8 cellular contexts compared by ENCODE assay signal in genomic region chr6:5135783-5136376, GRCh38. TPM values are rescaled to one million over a fixed set of nuclear protein-coding genes. Genes with fewer than 3 reads are reported as not detected.
A peak's percentile ranks its signal among the peaks of the same experiment; 100 is the strongest.
DNase-seq lines count a peak whose midpoint lies in the region; ATAC-seq and TF ChIP-seq lines count a peak whose summit lies in the region.

No MANE protein-coding gene starts in this region.

- peaks cover 0 to 7% (median 3%) of the 10 kb centered on the region in 4 donors for H3K4me1 Mint-ChIP-seq in CD4-positive, alpha-beta memory T cell
- H3K4me1 Mint-ChIP-seq in HFFc6 (ENCODE audit: low read depth), result no peaks in the 10 kb centered on the region
- no peaks in the 10 kb centered on the region for H3K4me1 Mint-ChIP-seq in stimulated activated naive CD8-positive, alpha-beta T cell treated with anti-CD3 and anti-CD28 coated beads, Interleukin-15, amount 100 ng/mL, for 72 hours

- no peaks in the 10 kb centered on the region for H3K27me3 ChIP-seq in CD4-positive, alpha-beta memory T cell (ENCODE audit: insufficient read depth, low read length)
- H3K27me3 ChIP-seq in adrenal gland (no peaks in the 10 kb centered on the region), right lobe of liver (no peaks in the 10 kb centered on the region)

- intact Hi-C loops in CD4-positive, alpha-beta memory T cell (cut with micrococcal nuclease), result loop anchor here (2.0 kb wide), 1 partner anchor 167 kb away; no protein-coding TSS in a partner anchor
- intact Hi-C loops in adrenal gland (cut with DNase I) (no loop called here), right lobe of liver (cut with DNase I) (no loop called here)

- no peak for TF ChIP-seq POLR2A in adrenal gland (IDR thresholded peaks at IDR 0.05)
- no peak for TF ChIP-seq POLR2A in right lobe of liver (IDR thresholded peaks at IDR 0.05)

- H3K27ac Mint-ChIP-seq in CD4-positive, alpha-beta memory T cell, result peak overlapping the region in 1 of 7 donors; percentile 6
- no peak overlapping the region for H3K27ac Mint-ChIP-seq in HFFc6
- no peak overlapping the region for H3K27ac Mint-ChIP-seq in stimulated activated naive CD8-positive, alpha-beta T cell treated with anti-CD3 and anti-CD28 coated beads, Interleukin-15, amount 100 ng/mL, for 72 hours

- H3K4me3 Mint-ChIP-seq in CD4-positive, alpha-beta memory T cell, result no peak overlapping the region
- H3K4me3 Mint-ChIP-seq in HFFc6, result no peak overlapping the region
- no peak overlapping the region for H3K4me3 Mint-ChIP-seq in stimulated activated naive CD8-positive, alpha-beta T cell treated with anti-CD3 and anti-CD28 coated beads, Interleukin-15, amount 100 ng/mL, for 72 hours

- ATAC-seq in right lobe of liver, result peak; percentile 23 to 72 (median 34)
- ATAC-seq in stimulated activated naive CD8-positive, alpha-beta T cell treated with anti-CD3 and anti-CD28 coated beads, Interleukin-15, amount 100 ng/mL, for 72 hours, result peak; percentile 49
- ATAC-seq in GM18909 (IDR thresholded peaks at IDR 0.05; ENCODE audit: poor library complexity, unreplicated experiment), result no peak

- no peaks in the 10 kb centered on the region for H3K4me1 ChIP-seq in CD4-positive, alpha-beta memory T cell (ENCODE audit: insufficient read depth, low read length)
- H3K4me1 ChIP-seq in adrenal gland (replicated peaks in 1 of 2) (peaks cover 0 to 7% of the 10 kb centered on the region in 2 donors), right lobe of liver (peaks cover 0 to 7% (median 0%) of the 10 kb centered on the region in 4 donors)

- no peak overlapping the region for H3K4me3 ChIP-seq in CD4-positive, alpha-beta memory T cell (ENCODE audit: low read length in 2 of 2)
- H3K4me3 ChIP-seq in adrenal gland (no peak overlapping the region), right lobe of liver (no peak overlapping the region)

- H3K27ac ChIP-seq in CD4-positive, alpha-beta memory T cell (ENCODE audit: low read depth, low read length), result no peak overlapping the region
- H3K27ac ChIP-seq in adrenal gland (no peak overlapping the region), right lobe of liver (no peak overlapping the region)

- H3K36me3 ChIP-seq in CD4-positive, alpha-beta memory T cell (ENCODE audit: insufficient read depth, low read length), result no peaks in the 10 kb centered on the region
- H3K36me3 ChIP-seq in adrenal gland (replicated peaks in 1 of 2) (no peaks in the 10 kb centered on the region), right lobe of liver (no peaks in the 10 kb centered on the region)

- DNase-seq in CD4-positive, alpha-beta memory T cell, result peak in 4 of 5 donors; percentile 12 to 35 (median 29)
- DNase-seq in HFFc6, result no peak
- peak; percentile 1 for DNase-seq in SHP77 treated with DMSO at 0.1 percent for 48 hours (lab: John Stamatoyannopoulos, UW)
- peak in 3 of 7 donors; percentile 34 to 49 (median 42) for DNase-seq in adrenal gland
- DNase-seq in right lobe of liver, result no peak
- DNase-seq in stimulated activated naive CD8-positive, alpha-beta T cell treated with anti-CD3 and anti-CD28 coated beads, Interleukin-15, amount 100 ng/mL, for 72 hours, result peak; percentile 40 to 42
- DNase-seq in NCI-H187 treated with DMSO at 0.1 percent for 48 hours (lab: John Stamatoyannopoulos, UW), result no peak

- CTCF ChIA-PET in CD4-positive, alpha-beta memory T cell (lab: Charles Lee; ENCODE audit: partially characterized antibody), result interaction anchor here (0.9 to 1.1 kb wide), 2 partner anchors 8 to 135 kb away, joined by 3 read pairs; no protein-coding TSS in a partner anchor

- H3K9me3 Mint-ChIP-seq in CD4-positive, alpha-beta memory T cell, result no peaks in the 10 kb centered on the region
- no peaks in the 10 kb centered on the region for H3K9me3 Mint-ChIP-seq in HFFc6
- no peaks in the 10 kb centered on the region for H3K9me3 Mint-ChIP-seq in stimulated activated naive CD8-positive, alpha-beta T cell treated with anti-CD3 and anti-CD28 coated beads, Interleukin-15, amount 100 ng/mL, for 72 hours

- POLR2A ChIA-PET in CD4-positive, alpha-beta memory T cell (lab: Charles Lee; ENCODE audit: partially characterized antibody), result no interaction called here

- TF ChIP-seq CTCF in HFFc6 (IDR thresholded peaks at IDR 0.05) (peak; percentile 79), adrenal gland (IDR thresholded peaks at IDR 0.05) (peak; percentile 44 to 65 (median 56)), right lobe of liver (IDR thresholded peaks at IDR 0.05) (peak; percentile 31 to 55 (median 43))

- H3K27me3 Mint-ChIP-seq in CD4-positive, alpha-beta memory T cell, result no peaks in the 10 kb centered on the region
- no peaks in the 10 kb centered on the region for H3K27me3 Mint-ChIP-seq in HFFc6 (ENCODE audit: insufficient read depth)
- no peaks in the 10 kb centered on the region for H3K27me3 Mint-ChIP-seq in stimulated activated naive CD8-positive, alpha-beta T cell treated with anti-CD3 and anti-CD28 coated beads, Interleukin-15, amount 100 ng/mL, for 72 hours

- H3K36me3 Mint-ChIP-seq in CD4-positive, alpha-beta memory T cell, result peaks cover 0 to 4% of the 10 kb centered on the region in 2 donors
- H3K36me3 Mint-ChIP-seq in HFFc6 (ENCODE audit: low read depth), result no peaks in the 10 kb centered on the region

- no peaks in the 10 kb centered on the region for H3K9me3 ChIP-seq in CD4-positive, alpha-beta memory T cell (ENCODE audit: control insufficient read depth in 1 of 2, low read length in 2 of 2)
- H3K9me3 ChIP-seq in adrenal gland (replicated peaks in 1 of 3), result no peaks in the 10 kb centered on the region
- no peaks in the 10 kb centered on the region for H3K9me3 ChIP-seq in right lobe of liver

- WGBS in adrenal gland, 4 donors, result 62 to 71% (median 64%) methylated on average over 9 of the region's 9 CpGs
- 60% methylated on average over 9 of the region's 9 CpGs for WGBS in right lobe of liver (ENCODE audit: insufficient coverage, low coverage, low lambda C conversion rate, missing lambda C conversion rate)

RNA-seq across cellular contexts. Expression of gene PPP1R3G, which starts 50.7 kb away (rescaled TPM):
- total RNA-seq in CD4-positive, alpha-beta memory T cell, result not detected
- not detected for polyA plus RNA-seq in CD4-positive, alpha-beta memory T cell
- total RNA-seq in HFFc6 (2021; fragmentation: NEBNext Ultra II Directional; extraction: Animal tissue kit (Norgen Biotek cat#: 25700)), result 1 to 10 TPM in 4 of 6 experiments, under 1 TPM in 2; 0.55 to 1.6 (median 1.4) TPM
- total RNA-seq in adrenal gland (10 to 100 TPM in 5 of 8 donors, 1 to 10 TPM in 3; 2.3 to 17.1 (median 14.2) TPM), right lobe of liver (under 1 TPM; 0.35 to 0.98 (median 0.52) TPM)
- polyA plus RNA-seq in adrenal gland, result 1 to 10 TPM; 1.2 to 2.1 (median 1.6) TPM

Comparison
In these comparisons a context has a peak if more than half of its experiments do, and no peak if none do; other contexts are left out.
1. DNase-seq: peak in CD4-positive, alpha-beta memory T cell (4 of 5), SHP77 treated with DMSO at 0.1 percent for 48 hours (single experiment) and stimulated activated naive CD8-positive, alpha-beta T cell treated with anti-CD3 and anti-CD28 coated beads, Interleukin-15, amount 100 ng/mL, for 72 hours (2 of 2); none in HFFc6 (single experiment), right lobe of liver (0 of 3) and NCI-H187 treated with DMSO at 0.1 percent for 48 hours (single experiment).
2. Peak in every context shown above with its lines, with median percentiles within 50 percentile points of each other: CTCF ChIP-seq.